ENCODE assay signal across 16 cellular contexts in genomic region chr20:48797850-48798747, GRCh38. TPM values are rescaled to one million over a fixed set of nuclear protein-coding genes. Genes with fewer than 3 reads are reported as not detected.
DNase-seq lines count a peak whose midpoint lies in the region; ATAC-seq and TF ChIP-seq lines count a peak whose summit lies in the region.
"Had no signal": no experiment of that assay in that cellular context is flagged by ENCODE, and none has a peak within 500 bp of the region (broad histone marks: within the 10 kb centered on the region; RNA-seq: fewer than 3 reads in every experiment).

No MANE protein-coding gene starts in this region.

- H3K27ac Mint-ChIP-seq in immature natural killer cell (peak overlapping the region; percentile 65 to 93 (median 84)), type B pancreatic cell (no peak overlapping the region)
- H3K27ac Mint-ChIP-seq: activated CD4-positive, alpha-beta memory T cell treated with anti-CD3 and anti-CD28 coated beads, Interleukin-2, amount 10 ng/mL, durations not matched to agents 7 days and 5 days had no signal

- ATAC-seq in HG02870 (IDR thresholded peaks at IDR 0.05; ENCODE audit: unreplicated experiment) (no peak), GM19397 (IDR thresholded peaks at IDR 0.05; ENCODE audit: unreplicated experiment) (no peak)

- H3K36me3 Mint-ChIP-seq in immature natural killer cell (peaks cover 0 to 11% (median 0%) of the 10 kb centered on the region in 3 donors), type B pancreatic cell (no peaks in the 10 kb centered on the region)

- peaks cover 0 to 2% (median 1%) of the 10 kb centered on the region in 3 donors for H3K27me3 Mint-ChIP-seq in immature natural killer cell (ENCODE audit: low read depth in 3 of 3)
- peaks cover 27% of the 10 kb centered on the region for H3K27me3 Mint-ChIP-seq in type B pancreatic cell
- H3K27me3 Mint-ChIP-seq: activated CD4-positive, alpha-beta memory T cell treated with anti-CD3 and anti-CD28 coated beads, Interleukin-2, amount 10 ng/mL, durations not matched to agents 7 days and 5 days had no signal

- H3K27ac ChIP-seq in angular gyrus (ENCODE audit: low read depth, low read length) = peak overlapping the region; percentile 42
- H3K27ac ChIP-seq: right atrium auricular region had no signal

- H3K4me3 Mint-ChIP-seq in immature natural killer cell (peak overlapping the region; percentile 29 to 79 (median 75)), type B pancreatic cell (peak overlapping the region; percentile 10)
- H3K4me3 Mint-ChIP-seq: activated CD4-positive, alpha-beta memory T cell treated with anti-CD3 and anti-CD28 coated beads, Interleukin-2, amount 10 ng/mL, durations not matched to agents 7 days and 5 days had no signal

- no peaks in the 10 kb centered on the region for H3K9me3 Mint-ChIP-seq in immature natural killer cell
- H3K9me3 Mint-ChIP-seq in type B pancreatic cell = no peaks in the 10 kb centered on the region
- H3K9me3 Mint-ChIP-seq: activated CD4-positive, alpha-beta memory T cell treated with anti-CD3 and anti-CD28 coated beads, Interleukin-2, amount 10 ng/mL, durations not matched to agents 7 days and 5 days; nephron had no signal

- peaks cover 0 to 93% of the 10 kb centered on the region in 2 donors for H3K4me1 Mint-ChIP-seq in immature natural killer cell
- peaks cover 37% of the 10 kb centered on the region for H3K4me1 Mint-ChIP-seq in type B pancreatic cell (ENCODE audit: unreplicated experiment)

- peak; percentile 55 for DNase-seq in activated effector memory CD4-positive, alpha-beta T cell treated with anti-CD3 and anti-CD28 coated beads, Interleukin-2, amount 50 U/mL, for 16 hours
- DNase-seq in activated effector memory CD4-positive, alpha-beta T cell treated with Interleukin-2 at 50 U/mL for 16 hours = no peak
- DNase-seq in immature natural killer cell = no peak
- no peak for DNase-seq in type B pancreatic cell (ENCODE audit: extremely low spot score, unreplicated experiment)
- no peak for DNase-seq in stimulated activated CD4-positive, alpha-beta T cell treated with anti-CD3 and anti-CD28 coated beads, Interleukin-2, amount 100 ng/mL, for 24 hours
- DNase-seq: activated CD4-positive, alpha-beta memory T cell treated with anti-CD3 and anti-CD28 coated beads, Interleukin-2, amount 10 ng/mL, durations not matched to agents 7 days and 5 days; activated naive CD4-positive, alpha-beta T cell treated with anti-CD3 and anti-CD28 coated beads, Interleukin-2, amount 50 U/mL, for 16 hours; cerebellar nuclear complex; NCI-H2171; SIG-M5; stimulated activated CD8-positive, alpha-beta memory T cell treated with anti-CD3 and anti-CD28 coated beads, Interleukin-4, amount 100 ng/mL, for 48 hours had no signal

- TF ChIP-seq CTCF in type B pancreatic cell (conservative IDR thresholded peaks at IDR 0.05) = no peak

RNA-seq across cellular contexts. Expression of gene PREX1, which starts 29.7 kb away (rescaled TPM):
- 10 to 100 TPM; 30.5 to 94.3 (median 54.9) TPM for polyA plus RNA-seq in immature natural killer cell
- 0.71 and 20.8 TPM in 2 replicates for total RNA-seq in type B pancreatic cell (ENCODE audit: low replicate concordance)
